ENCODE assay signal across 26 cellular contexts in genomic region chr2:201886504-201886903, GRCh38.
DNase-seq lines count a peak whose midpoint lies in the region; ATAC-seq and TF ChIP-seq lines count a peak whose summit lies in the region.
"Had no signal": no experiment of that assay in that cellular context is flagged by ENCODE, and none has a peak within 500 bp of the region (broad histone marks: within the 10 kb centered on the region; RNA-seq: fewer than 3 reads in every experiment).

No MANE protein-coding gene starts in this region.

- H3K36me3 Mint-ChIP-seq in HFFc6 (ENCODE audit: low read depth), result peaks cover 31% of the 10 kb centered on the region
- H3K36me3 Mint-ChIP-seq: CD8-positive, alpha-beta T cell; stimulated activated effector memory CD8-positive, alpha-beta T cell treated with anti-CD3 and anti-CD28 coated beads, Interleukin-12 subunit alpha, Interleukin-12 subunit beta, amount 100 ng/mL, for 72 hours had no signal

- H3K4me1 Mint-ChIP-seq in HFFc6 (ENCODE audit: low read depth), result peaks cover 90% of the 10 kb centered on the region

- no peaks in the 10 kb centered on the region for H3K9me3 Mint-ChIP-seq in HFFc6
- H3K9me3 Mint-ChIP-seq: CD8-positive, alpha-beta T cell; stimulated activated effector memory CD8-positive, alpha-beta T cell treated with anti-CD3 and anti-CD28 coated beads, Interleukin-12 subunit alpha, Interleukin-12 subunit beta, amount 100 ng/mL, for 72 hours had no signal

- in situ Hi-C loops in Caki2 (cut with HindIII; ENCODE audit: low pct_unique_long_range_greater_than_20kb, low sequenced_read_pairs), result no loop called here
- in situ Hi-C loops in GM13977 (cut with MboI; ENCODE audit: low pct_unique_long_range_greater_than_20kb, low sequenced_read_pairs, unreplicated experiment), result no loop called here

- no peak overlapping the region for H3K27ac Mint-ChIP-seq in HFFc6
- H3K27ac Mint-ChIP-seq: activated CD8-positive, alpha-beta T cell treated with anti-CD3 and anti-CD28 coated beads, Interleukin-2, amount 10 ng/mL, durations not matched to agents 7 days and 5 days; CD8-positive, alpha-beta T cell; stimulated activated effector memory CD8-positive, alpha-beta T cell treated with anti-CD3 and anti-CD28 coated beads, Interleukin-12 subunit alpha, Interleukin-12 subunit beta, amount 100 ng/mL, for 72 hours had no signal

- TF ChIP-seq CTCF in HFFc6 (IDR thresholded peaks at IDR 0.05), result no peak
- TF ChIP-seq CTCF in GM13977 (IDR thresholded peaks at IDR 0.05; ENCODE audit: extremely low read depth, insufficient read depth, missing control alignments), result no peak

- DNase-seq in Caki2 (ENCODE audit: low read depth), result peak; percentile 33
- peak; percentile 70 for DNase-seq in HFFc6
- peak; percentile 35 for DNase-seq in astrocyte of the hippocampus (ENCODE audit: low read depth, low spot score)
- peak; percentile 68 for DNase-seq in iris pigment epithelial cell (ENCODE audit: low read depth)
- no peak for DNase-seq in CD1c-positive myeloid dendritic cell (ENCODE audit: extremely low spot score)
- no peak for DNase-seq in GM13977 (ENCODE audit: low spot score)
- DNase-seq in left ventricle myocardium superior, result no peak
- DNase-seq in NCI-H1105 treated with DMSO at 0.1 percent for 48 hours (lab: John Stamatoyannopoulos, UW), result no peak
- DNase-seq: activated CD4-positive, alpha-beta T cell treated with anti-CD3 and anti-CD28 coated beads for 1 hour; activated CD8-positive, alpha-beta T cell treated with anti-CD3 and anti-CD28 coated beads, Interleukin-2, amount 10 ng/mL, durations not matched to agents 7 days and 5 days; activated T-cell treated with anti-CD3 and anti-CD28 coated beads, Interleukin-2, amount 50 U/mL, for 1 hour; amygdala; CD8-positive, alpha-beta T cell; cerebellar nuclear complex; DMS79; H7; kidney glomerular epithelial cell; NCI-H187 treated with DMSO at 0.1 percent for 48 hours; NCI-H2227 treated with DMSO at 0.1 percent for 48 hours; NCI-H774; psoas muscle; small intestine; stimulated activated CD4-positive, alpha-beta T cell treated with anti-CD3 and anti-CD28 coated beads, Interleukin-2, amount 100 ng/mL, for 24 hours; T-helper 1 cell; uterus had no signal

- ATAC-seq in left ventricle myocardium superior, result no peak
- ATAC-seq: activated CD8-positive, alpha-beta T cell treated with anti-CD3 and anti-CD28 coated beads, Interleukin-2, amount 10 ng/mL, durations not matched to agents 7 days and 5 days; CD8-positive, alpha-beta T cell; psoas muscle; stimulated activated effector memory CD8-positive, alpha-beta T cell treated with anti-CD3 and anti-CD28 coated beads, Interleukin-12 subunit alpha, Interleukin-12 subunit beta, amount 100 ng/mL, for 72 hours had no signal

- H3K4me3 Mint-ChIP-seq in HFFc6, result no peak overlapping the region
- H3K4me3 Mint-ChIP-seq: activated CD8-positive, alpha-beta T cell treated with anti-CD3 and anti-CD28 coated beads, Interleukin-2, amount 10 ng/mL, durations not matched to agents 7 days and 5 days; CD8-positive, alpha-beta T cell; stimulated activated effector memory CD8-positive, alpha-beta T cell treated with anti-CD3 and anti-CD28 coated beads, Interleukin-12 subunit alpha, Interleukin-12 subunit beta, amount 100 ng/mL, for 72 hours had no signal

- H3K27me3 Mint-ChIP-seq in HFFc6 (ENCODE audit: insufficient read depth), result peaks cover 5% of the 10 kb centered on the region; the same call in 1 of the 2 replicates

- intact Hi-C loops in left ventricle myocardium superior (cut with micrococcal nuclease), result no loop called here

Comparison
In these comparisons a context has a peak if more than half of its experiments do, and no peak if none do; other contexts are left out.
1. DNase-seq: peak in Caki2 (single experiment), HFFc6 (single experiment), astrocyte of the hippocampus (single experiment) and iris pigment epithelial cell (single experiment); none in CD1c-positive myeloid dendritic cell (single experiment), GM13977 (single experiment), left ventricle myocardium superior (single experiment) and NCI-H1105 treated with DMSO at 0.1 percent for 48 hours (single experiment).